23 cellular contexts compared by ENCODE assay signal in the genomic region with DNA sequence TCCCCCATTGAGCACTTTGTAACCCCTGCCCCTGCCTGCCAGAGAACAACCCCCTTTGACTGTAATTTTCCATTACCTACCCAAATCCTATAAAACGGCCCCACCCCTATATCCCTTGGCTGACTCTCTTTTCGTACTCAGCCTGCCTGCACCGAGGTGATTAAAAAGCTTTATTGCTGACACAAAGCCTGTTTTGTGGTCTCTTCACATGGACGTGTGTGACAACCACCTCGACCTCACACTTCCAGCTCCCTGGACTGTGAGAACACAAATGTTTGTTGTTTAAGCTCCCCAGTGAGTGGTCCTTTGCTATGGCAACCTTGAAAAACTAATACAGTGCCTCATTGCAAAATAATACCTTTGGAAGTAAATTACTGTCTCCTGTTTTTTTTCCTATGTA.
DNase-seq lines count a peak whose midpoint lies in the region; ATAC-seq and TF ChIP-seq lines count a peak whose summit lies in the region.
"Had no signal": no experiment of that assay in that cellular context is flagged by ENCODE, and none has a peak within 500 bp of the region (broad histone marks: within the 10 kb centered on the region; RNA-seq: fewer than 3 reads in every experiment).

No MANE protein-coding gene starts in this region.

- H3K79me2 ChIP-seq in neural progenitor cell (ENCODE audit: low read depth) = no peaks in the 10 kb centered on the region

- no peaks in the 10 kb centered on the region for H4K20me1 ChIP-seq in neural progenitor cell (ENCODE audit: low read depth)

- no peaks in the 10 kb centered on the region for H3F3A ChIP-seq in neural progenitor cell (ENCODE audit: low read depth)

- no peak overlapping the region for H3K4me3 Mint-ChIP-seq in neural progenitor cell
- no peak overlapping the region for H3K4me3 Mint-ChIP-seq in CD4-positive, alpha-beta T cell
- H3K4me3 Mint-ChIP-seq: IgD-negative memory B cell had no signal

- H3K27me3 ChIP-seq in colonic mucosa = no peaks in the 10 kb centered on the region
- no peaks in the 10 kb centered on the region for H3K27me3 ChIP-seq in neural progenitor cell
- H3K27me3 ChIP-seq in CD4-positive, alpha-beta T cell (ENCODE audit: control insufficient read depth, insufficient read depth, low read length) = no peaks in the 10 kb centered on the region
- H3K27me3 ChIP-seq: Peyer's patch had no signal

- peak overlapping the region; percentile 38 for H3K4me2 ChIP-seq in neural progenitor cell

- TF ChIP-seq CTCF in colonic mucosa (IDR thresholded peaks at IDR 0.05) = no peak
- no peak for TF ChIP-seq CTCF in neural progenitor cell (IDR thresholded peaks at IDR 0.05)
- no peak for TF ChIP-seq CTCF in CD4-positive, alpha-beta T cell (IDR thresholded peaks at IDR 0.05)

- CTCF ChIA-PET in CD4-positive, alpha-beta T cell (lab: Charles Lee) = no interaction called here

- no peak overlapping the region for H2AFZ ChIP-seq in neural progenitor cell (replicated peaks)

- DNase-seq in NCI-H748 (lab: John Stamatoyannopoulos, UW; ENCODE audit: unreplicated experiment) (peak; percentile 48), NCI-H748 treated with DMSO at 0.1 percent for 48 hours (lab: John Stamatoyannopoulos, UW) (no peak), colonic mucosa (peak; percentile 45), neural progenitor cell (ENCODE audit: low spot score) (peak; percentile 16), 8988T (no peak), AG08396 (ENCODE audit: low spot score) (no peak)
- no peak for DNase-seq in CD4-positive, alpha-beta T cell
- DNase-seq: ACHN, DMS153, DND-41, MV-4-11, NCI-H1105, NCI-H1436 treated with DMSO at 0.1 percent for 48 hours, NCI-H1930, NCI-H446, NCI-H524 treated with DMSO at 0.1 percent for 48 hours, Peyer's patch, SHP77 treated with DMSO at 0.1 percent for 48 hours had no signal

- no peaks in the 10 kb centered on the region for H3K9me3 Mint-ChIP-seq in neural progenitor cell
- H3K9me3 Mint-ChIP-seq in CD4-positive, alpha-beta T cell = no peaks in the 10 kb centered on the region
- H3K9me3 Mint-ChIP-seq: IgD-negative memory B cell had no signal

- POLR2A ChIA-PET in CD4-positive, alpha-beta T cell (lab: Charles Lee) = no interaction called here

- no peaks in the 10 kb centered on the region for H3K36me3 Mint-ChIP-seq in neural progenitor cell
- H3K36me3 Mint-ChIP-seq in CD4-positive, alpha-beta T cell (ENCODE audit: low read depth) = no peaks in the 10 kb centered on the region
- H3K36me3 Mint-ChIP-seq: IgD-negative memory B cell had no signal

- H3K27me3 Mint-ChIP-seq in neural progenitor cell (ENCODE audit: insufficient read depth, low read depth) = no peaks in the 10 kb centered on the region
- H3K27me3 Mint-ChIP-seq in CD4-positive, alpha-beta T cell = no peaks in the 10 kb centered on the region
- H3K27me3 Mint-ChIP-seq: IgD-negative memory B cell had no signal

- no peaks in the 10 kb centered on the region for H3K36me3 ChIP-seq in colonic mucosa
- no peaks in the 10 kb centered on the region for H3K36me3 ChIP-seq in neural progenitor cell
- H3K36me3 ChIP-seq: Peyer's patch had no signal

- no peak overlapping the region for H3K27ac Mint-ChIP-seq in neural progenitor cell
- no peak overlapping the region for H3K27ac Mint-ChIP-seq in CD4-positive, alpha-beta T cell
- H3K27ac Mint-ChIP-seq: IgD-negative memory B cell had no signal

- no peaks in the 10 kb centered on the region for H3K4me1 ChIP-seq in colonic mucosa
- peaks cover 12% of the 10 kb centered on the region for H3K4me1 ChIP-seq in neural progenitor cell
- H3K4me1 ChIP-seq: Peyer's patch had no signal

- ATAC-seq in CD4-positive, alpha-beta T cell (ENCODE audit: poor library complexity) = no peak
- no peak for ATAC-seq in GM21737 (IDR thresholded peaks at IDR 0.05; ENCODE audit: unreplicated experiment)
- ATAC-seq: HCT116 had no signal

- no peaks in the 10 kb centered on the region for H3K9me3 ChIP-seq in colonic mucosa
- H3K9me3 ChIP-seq in neural progenitor cell (ENCODE audit: low read depth) = no peaks in the 10 kb centered on the region
- H3K9me3 ChIP-seq in CD4-positive, alpha-beta T cell (ENCODE audit: control insufficient read depth, low read length) = no peaks in the 10 kb centered on the region
- H3K9me3 ChIP-seq: Peyer's patch had no signal

- H3K4me3 ChIP-seq in colonic mucosa (no peak overlapping the region), neural progenitor cell (no peak overlapping the region)
- H3K4me3 ChIP-seq: Peyer's patch had no signal

- H3K9ac ChIP-seq in colonic mucosa (ENCODE audit: low read depth in 2 of 2, low read length in 2 of 2) (no peak overlapping the region), neural progenitor cell (no peak overlapping the region)

- intact Hi-C loops in colonic mucosa (cut with DNase I) = no loop called here
- intact Hi-C loops in CD4-positive, alpha-beta T cell (cut with DNase I, micrococcal nuclease) = no loop called here

- H3K4me1 Mint-ChIP-seq in neural progenitor cell = no peaks in the 10 kb centered on the region
- no peaks in the 10 kb centered on the region for H3K4me1 Mint-ChIP-seq in CD4-positive, alpha-beta T cell (ENCODE audit: low read depth)
- H3K4me1 Mint-ChIP-seq: IgD-negative memory B cell had no signal

- H3K27ac ChIP-seq in colonic mucosa = no peak overlapping the region
- no peak overlapping the region for H3K27ac ChIP-seq in neural progenitor cell
- no peak overlapping the region for H3K27ac ChIP-seq in CD4-positive, alpha-beta T cell (ENCODE audit: low read depth, low read length)
- H3K27ac ChIP-seq: 22Rv1, HL-60, Peyer's patch had no signal

Comparison
In these comparisons a context has a peak if more than half of its experiments do, and no peak if none do; other contexts are left out.
1. DNase-seq: peak in NCI-H748 (single experiment), colonic mucosa (single experiment) and neural progenitor cell (single experiment); none in NCI-H748 treated with DMSO at 0.1 percent for 48 hours (single experiment), 8988T (single experiment), AG08396 (single experiment) and CD4-positive, alpha-beta T cell (0 of 10).